18 cellular contexts compared by ENCODE assay signal in genomic region chr2:188607501-188607900, GRCh38.
DNase-seq lines count a peak whose midpoint lies in the region; ATAC-seq and TF ChIP-seq lines count a peak whose summit lies in the region.
"Had no signal": no experiment of that assay in that cellular context is flagged by ENCODE, and none has a peak within 500 bp of the region (broad histone marks: within the 10 kb centered on the region; RNA-seq: fewer than 3 reads in every experiment).

No MANE protein-coding gene starts in this region.

- H3K79me2 ChIP-seq in Karpas-422 (ENCODE audit: low read length), result no peaks in the 10 kb centered on the region

- H3K36me3 ChIP-seq in A673 (ENCODE audit: insufficient read depth, low read length, poor library complexity, severe bottlenecking) (no peaks in the 10 kb centered on the region), Karpas-422 (ENCODE audit: insufficient read depth, low read length) (no peaks in the 10 kb centered on the region)
- H3K36me3 ChIP-seq: BE2C, cardiac muscle cell, heart right ventricle, right atrium auricular region had no signal

- no peaks in the 10 kb centered on the region for H3K9me3 ChIP-seq in A673 (ENCODE audit: low read depth, low read length, poor library complexity, severe bottlenecking)
- H3K9me3 ChIP-seq in Karpas-422 (ENCODE audit: low read length), result no peaks in the 10 kb centered on the region; the same call in 1 of the 2 replicates
- H3K9me3 ChIP-seq: BE2C, right atrium auricular region had no signal

- H3K27me3 ChIP-seq in A673 (replicated peaks; ENCODE audit: insufficient read depth, low read depth, low read length, poor library complexity) (no peaks in the 10 kb centered on the region), Karpas-422 (ENCODE audit: low read length) (no peaks in the 10 kb centered on the region)
- H3K27me3 ChIP-seq: BE2C, cardiac muscle cell, heart right ventricle, right atrium auricular region had no signal

- H2AFZ ChIP-seq in Karpas-422 (ENCODE audit: low read length), result no peak overlapping the region

- CTCF ChIA-PET in A673 (lab: Charles Lee), result no interaction called here

- POLR2A ChIA-PET in A673 (lab: Charles Lee; ENCODE audit: low non-redundant PET), result no interaction called here

- no TSS peak for BruUV-seq in A673 (replicated peaks; lab: Mats Ljungman, UMichigan)

- DNase-seq in A673 (ENCODE audit: low spot score) (peak; percentile 21), HK-2 (ENCODE audit: unreplicated experiment) (peak; percentile 11), RPMI8226 (peak; percentile 57), fibroblast of gingiva (ENCODE audit: low read depth) (peak; percentile 57), LoVo (ENCODE audit: low spot score) (no peak), ecto neural progenitor cell (ENCODE audit: low spot score) (no peak), Karpas-422 (no peak)
- DNase-seq: activated CD8-positive, alpha-beta T cell treated with anti-CD3 and anti-CD28 coated beads, Interleukin-2, amount 10 ng/mL, durations not matched to agents 7 days and 5 days; activated gamma-delta T cell treated with Interleukin-2 at 50 U/mL for 16 hours; BE2C; effector memory CD8-positive, alpha-beta T cell; heart right ventricle; NCI-H1092 treated with DMSO at 0.1 percent for 48 hours had no signal

- H3K9me2 ChIP-seq in Karpas-422 (replicated peaks; ENCODE audit: insufficient read depth, low read length), result no peaks in the 10 kb centered on the region

- H3K4me2 ChIP-seq in Karpas-422 (ENCODE audit: low read depth, low read length, poor library complexity, severe bottlenecking), result no peak overlapping the region

- H3K4me3 ChIP-seq in A673 (ENCODE audit: low read depth, low read length, poor library complexity, severe bottlenecking) (no peak overlapping the region), Karpas-422 (ENCODE audit: low read length) (no peak overlapping the region)
- H3K4me3 ChIP-seq: cardiac muscle cell, right atrium auricular region had no signal

- no peaks in the 10 kb centered on the region for H4K20me1 ChIP-seq in Karpas-422 (ENCODE audit: insufficient read depth, low read depth, low read length)

- H3K27ac ChIP-seq in A673 (ENCODE audit: low read depth, low read length, poor library complexity, severe bottlenecking), result no peak overlapping the region
- H3K27ac ChIP-seq in Karpas-422 (ENCODE audit: low read length), result no peak overlapping the region
- H3K27ac ChIP-seq: cardiac muscle cell, right atrium auricular region had no signal

- H3K4me1 ChIP-seq in A673 (ENCODE audit: insufficient read depth, low read length, poor library complexity, severe bottlenecking) (no peaks in the 10 kb centered on the region), Karpas-422 (ENCODE audit: low read length) (no peaks in the 10 kb centered on the region)
- H3K4me1 ChIP-seq: BE2C, heart right ventricle, right atrium auricular region had no signal

- no peak for ATAC-seq in GM21619 (IDR thresholded peaks at IDR 0.05; ENCODE audit: unreplicated experiment)
- ATAC-seq: activated CD8-positive, alpha-beta T cell treated with anti-CD3 and anti-CD28 coated beads, Interleukin-2, amount 10 ng/mL, durations not matched to agents 7 days and 5 days; effector memory CD8-positive, alpha-beta T cell; heart right ventricle; natural killer cell treated with Interleukin-12 subunit alpha and Interleukin-12 subunit beta and Interleukin-15 and Interleukin-18, amount 100 ng/mL, for 72 hours; Panc1 had no signal

- intact Hi-C loops in A673 (cut with micrococcal nuclease; ENCODE audit: unreplicated experiment), result no loop called here

- no peak overlapping the region for H3K9ac ChIP-seq in Karpas-422 (ENCODE audit: low read length)

- no peak for TF ChIP-seq CTCF in A673 (conservative IDR thresholded peaks at IDR 0.05; ENCODE audit: low read depth, low read length)

Comparison
In these comparisons a context has a peak if more than half of its experiments do, and no peak if none do; other contexts are left out.
1. DNase-seq: peak in A673 (single experiment), HK-2 (single experiment), RPMI8226 (single experiment) and fibroblast of gingiva (single experiment); none in LoVo (single experiment), ecto neural progenitor cell (single experiment) and Karpas-422 (single experiment).